ENCODE assay signal across 14 cellular contexts in genomic region chr1:151680391-151680790, GRCh38. TPM values are rescaled to one million over a fixed set of nuclear protein-coding genes. Genes with fewer than 3 reads are reported as not detected.
DNase-seq lines count a peak whose midpoint lies in the region; ATAC-seq and TF ChIP-seq lines count a peak whose summit lies in the region.
"Had no signal": no experiment of that assay in that cellular context is flagged by ENCODE, and none has a peak within 500 bp of the region (broad histone marks: within the 10 kb centered on the region; RNA-seq: fewer than 3 reads in every experiment).

No MANE protein-coding gene starts in this region.

- H3K4me3 ChIP-seq in HCT116 (replicated peaks in 1 of 2; ENCODE audit: low read depth in 1 of 2, low read length in 2 of 2) (peak overlapping the region; percentile 4 to 38; a peak in 3 of 4 replicates), adipocyte (ENCODE audit: low read length) (no peak overlapping the region), fibroblast of villous mesenchyme (ENCODE audit: low read depth, low read length) (no peak overlapping the region), stomach smooth muscle (ENCODE audit: low read length in 2 of 2) (peak overlapping the region in 1 of 2 donors; percentile 30), ovary (no peak overlapping the region)

- H3K4me1 ChIP-seq in HCT116 (ENCODE audit: control insufficient read depth in 1 of 2, insufficient read depth in 2 of 2, low read length in 2 of 2) (peaks cover 23 to 45% of the 10 kb centered on the region in 2 experiments), adipocyte (ENCODE audit: control insufficient read depth, insufficient read depth, low read length) (peaks cover 8% of the 10 kb centered on the region), stomach smooth muscle (ENCODE audit: control insufficient read depth, insufficient read depth, low read length) (peaks cover 8% of the 10 kb centered on the region), ovary (ENCODE audit: insufficient read depth) (no peaks in the 10 kb centered on the region)

- H3K27ac ChIP-seq in HCT116 (ENCODE audit: low read depth, low read length) (peak overlapping the region; percentile 72), stomach smooth muscle (ENCODE audit: low read length) (peak overlapping the region; percentile 25), ovary (no peak overlapping the region)

- TF ChIP-seq POLR2A in HCT116 (IDR thresholded peaks at IDR 0.05; ENCODE audit: borderline replicate concordance, extremely low read depth, insufficient read depth, insufficient read length) (no peak), ovary (IDR thresholded peaks at IDR 0.05) (no peak)

- no peaks in the 10 kb centered on the region for H3K79me2 ChIP-seq in HCT116 (ENCODE audit: insufficient read depth, low read length)

- H3K9me2 ChIP-seq in HCT116 (ENCODE audit: insufficient read depth): no peaks in the 10 kb centered on the region

- DNase-seq in HCT116 (ENCODE audit: low read depth, low spot score) (peak; percentile 8), adipocyte (ENCODE audit: low read depth) (peak; percentile 3), fibroblast of villous mesenchyme (ENCODE audit: low read depth) (peak; percentile 13), ovary (no peak), AML-193 (lab: John Stamatoyannopoulos, UW) (no peak)
- DNase-seq in activated CD4-positive, alpha-beta T cell treated with anti-CD3 and anti-CD28 coated beads, Interleukin-2, amount 10 ng/mL, durations not matched to agents 24 days and 14 days: no peak
- DNase-seq: activated gamma-delta T cell treated with Interleukin-2 at 50 U/mL for 16 hours, islet precursor cell, naive B cell, NCI-H1092, NCI-H524 had no signal

- intact Hi-C loops in HCT116 (cut with micrococcal nuclease): no loop called here
- intact Hi-C loops in activated CD4-positive, alpha-beta T cell treated with anti-CD3 and anti-CD28 coated beads, Interleukin-2, amount 10 ng/mL, durations not matched to agents 24 days and 14 days (cut with micrococcal nuclease): no loop called here
- intact Hi-C loops in ovary (cut with DNase I): no loop called here

- TF ChIP-seq CTCF in HCT116 (IDR thresholded peaks at IDR 0.05 in 2 of 3, conservative IDR thresholded peaks at IDR 0.05 in 1 of 3; ENCODE audit: borderline replicate concordance in 1 of 3, insufficient read depth in 1 of 3, low read depth in 2 of 3, low read length in 2 of 3) (no peak), fibroblast of villous mesenchyme (IDR thresholded peaks at IDR 0.05; ENCODE audit: insufficient read depth, low read depth, low read length) (no peak), ovary (IDR thresholded peaks at IDR 0.05) (no peak)

- H2AFZ ChIP-seq in HCT116 (ENCODE audit: low read depth, low read length, poor library complexity, severe bottlenecking): no peak overlapping the region

- TF ChIP-seq RAD21 in HCT116 (IDR thresholded peaks at IDR 0.05; ENCODE audit: low read depth): no peak

- TF ChIP-seq EP300 in ovary (IDR thresholded peaks at IDR 0.05): no peak

- H3K36me3 Mint-ChIP-seq in activated CD4-positive, alpha-beta T cell treated with anti-CD3 and anti-CD28 coated beads, Interleukin-2, amount 10 ng/mL, durations not matched to agents 24 days and 14 days (ENCODE audit: low read depth): peaks cover 11% of the 10 kb centered on the region

- H3K4me1 Mint-ChIP-seq in activated CD4-positive, alpha-beta T cell treated with anti-CD3 and anti-CD28 coated beads, Interleukin-2, amount 10 ng/mL, durations not matched to agents 24 days and 14 days: no peaks in the 10 kb centered on the region

- ATAC-seq in HCT116: peak; percentile 69
- ATAC-seq: Right ventricle myocardium inferior had no signal

- H3K36me3 ChIP-seq in HCT116 (ENCODE audit: control insufficient read depth in 1 of 2, insufficient read depth in 2 of 2, low read length in 2 of 2): no peaks in the 10 kb centered on the region
- peaks cover 26% of the 10 kb centered on the region for H3K36me3 ChIP-seq in adipocyte (ENCODE audit: control insufficient read depth, insufficient read depth, low read length, severe bottlenecking)
- peaks cover 7 to 10% of the 10 kb centered on the region in 2 donors for H3K36me3 ChIP-seq in stomach smooth muscle (ENCODE audit: control insufficient read depth in 2 of 2, insufficient read depth in 2 of 2, low read length in 2 of 2)
- no peaks in the 10 kb centered on the region for H3K36me3 ChIP-seq in ovary

- 76 to 89% (median 89%) methylated on average over 4 of the region's 4 CpGs for WGBS in ovary, 3 donors

- H3K27ac Mint-ChIP-seq in activated CD4-positive, alpha-beta T cell treated with anti-CD3 and anti-CD28 coated beads, Interleukin-2, amount 10 ng/mL, durations not matched to agents 24 days and 14 days: no peak overlapping the region

- no peaks in the 10 kb centered on the region for H3K9me3 ChIP-seq in HCT116 (ENCODE audit: control insufficient read depth in 1 of 2, insufficient read depth in 1 of 2, low read depth in 1 of 2, low read length in 2 of 2)
- H3K9me3 ChIP-seq in adipocyte (ENCODE audit: control insufficient read depth, low read length): no peaks in the 10 kb centered on the region
- H3K9me3 ChIP-seq in stomach smooth muscle (ENCODE audit: control insufficient read depth in 2 of 2, low read length in 2 of 2): no peaks in the 10 kb centered on the region
- H3K9me3 ChIP-seq in ovary: no peaks in the 10 kb centered on the region

- no peak overlapping the region for H3K4me3 Mint-ChIP-seq in activated CD4-positive, alpha-beta T cell treated with anti-CD3 and anti-CD28 coated beads, Interleukin-2, amount 10 ng/mL, durations not matched to agents 24 days and 14 days
- H3K4me3 Mint-ChIP-seq: naive B cell had no signal

- H3K9ac ChIP-seq in HCT116 (ENCODE audit: low read length): peak overlapping the region; percentile 39
- no peak overlapping the region for H3K9ac ChIP-seq in adipocyte (ENCODE audit: low read length)
- H3K9ac ChIP-seq in stomach smooth muscle (ENCODE audit: low read length in 2 of 2): no peak overlapping the region

- CTCF ChIA-PET in HCT116 (lab: Charles Lee): interaction anchor here (1.5 kb wide), 1 partner anchor 86 kb away, joined by 4 read pairs; no protein-coding TSS in a partner anchor

- RAD21 ChIA-PET in HCT116 (lab: Charles Lee; ENCODE audit: low non-redundant PET in 1 of 2, low total read pairs in 2 of 2, uncharacterized antibody in 2 of 2, unreplicated experiment in 2 of 2): no interaction called here

- BruUV-seq in HCT116 (replicated peaks; lab: Mats Ljungman, UMichigan): TSS peak; percentile 91

- peak overlapping the region; percentile 72 for H3K4me2 ChIP-seq in HCT116 (ENCODE audit: low read length)

- no peaks in the 10 kb centered on the region for H3K27me3 Mint-ChIP-seq in activated CD4-positive, alpha-beta T cell treated with anti-CD3 and anti-CD28 coated beads, Interleukin-2, amount 10 ng/mL, durations not matched to agents 24 days and 14 days
- H3K27me3 Mint-ChIP-seq: naive B cell had no signal

- no peaks in the 10 kb centered on the region for H3K9me3 Mint-ChIP-seq in activated CD4-positive, alpha-beta T cell treated with anti-CD3 and anti-CD28 coated beads, Interleukin-2, amount 10 ng/mL, durations not matched to agents 24 days and 14 days
- H3K9me3 Mint-ChIP-seq: naive B cell had no signal

- H3K27me3 ChIP-seq in HCT116 (ENCODE audit: insufficient read depth, low read length) (no peaks in the 10 kb centered on the region), adipocyte (replicated peaks; ENCODE audit: control insufficient read depth, insufficient read depth, low read length) (no peaks in the 10 kb centered on the region), stomach smooth muscle (ENCODE audit: control insufficient read depth in 1 of 2, insufficient read depth in 2 of 2, low read length in 2 of 2) (no peaks in the 10 kb centered on the region), ovary (no peaks in the 10 kb centered on the region)

- POLR2A ChIA-PET in HCT116 (lab: Charles Lee): interaction anchor here (0.9 to 1.4 kb wide), 4 partner anchors 68 to 357 kb away, joined by 3 to 4 read pairs (median 4); partner anchors contain the start of genes S100A11, SNX27 and TUFT1

- no peaks in the 10 kb centered on the region for H4K20me1 ChIP-seq in HCT116 (ENCODE audit: insufficient read depth)

TF ChIP-seq in HCT116, 20 proteins besides CTCF, POLR2A, EP300 and RAD21 (continues in another document):
- TF ChIP-seq CBX3 (IDR thresholded peaks at IDR 0.05; ENCODE audit: low read depth) (no peak), ZBTB33 (IDR thresholded peaks at IDR 0.05; ENCODE audit: extremely low read depth, insufficient replicate concordance, low read length) (no peak), JUND (IDR thresholded peaks at IDR 0.05) (no peak), ZFX (IDR thresholded peaks at IDR 0.05) (no peak), TCF7L2 (IDR thresholded peaks at IDR 0.05; ENCODE audit: borderline replicate concordance, extremely low read depth, insufficient read depth, insufficient read length) (no peak), FOSL1 (IDR thresholded peaks at IDR 0.05; ENCODE audit: low read depth) (no peak), SRF (IDR thresholded peaks at IDR 0.05; ENCODE audit: low read depth) (no peak), EZH2 (IDR thresholded peaks at IDR 0.05) (no peak)

RNA-seq across cellular contexts. Expression of gene CELF3, which starts 36.2 kb away (rescaled TPM):
- not detected for total RNA-seq in HCT116 (2021; ENCODE audit: unreplicated experiment)
- polyA plus RNA-seq in HCT116 (2012): 0.02 and 0.04 TPM in 2 replicates
- total RNA-seq in fibroblast of villous mesenchyme: not detected in 2 replicates
- not detected in 2 replicates for total RNA-seq in activated CD4-positive, alpha-beta T cell treated with anti-CD3 and anti-CD28 coated beads, Interleukin-2, amount 10 ng/mL, durations not matched to agents 24 days and 14 days
- under 1 TPM in 1 of 7 donors, not detected in 6; 0.57 TPM for total RNA-seq in ovary
- polyA plus RNA-seq in ovary: not detected
- total RNA-seq: Right ventricle myocardium inferior had no signal

RNA-seq across cellular contexts. Expression of gene RIIAD1, which starts 40.9 kb away (rescaled TPM):
- total RNA-seq in HCT116 (2021; ENCODE audit: unreplicated experiment) (0.12 TPM), fibroblast of villous mesenchyme (0.64 TPM in 1 of 2 replicates, not detected in the other), ovary (10 to 100 TPM in 1 of 7 donors, under 1 TPM in 3, not detected in 3; 0.51 to 34.9 (median 0.61) TPM)
- not detected in 2 replicates for polyA plus RNA-seq in HCT116 (2012)
- total RNA-seq in activated CD4-positive, alpha-beta T cell treated with anti-CD3 and anti-CD28 coated beads, Interleukin-2, amount 10 ng/mL, durations not matched to agents 24 days and 14 days: not detected in 2 replicates
- not detected for polyA plus RNA-seq in ovary
- total RNA-seq: HT-29 had no signal

Comparison
In these comparisons a context has a peak if more than half of its experiments do, and no peak if none do; other contexts are left out.
1. DNase-seq: peak in HCT116 (single experiment), adipocyte (single experiment) and fibroblast of villous mesenchyme (single experiment); none in activated CD4-positive, alpha-beta T cell treated with anti-CD3 and anti-CD28 coated beads, Interleukin-2, amount 10 ng/mL, durations not matched to agents 24 days and 14 days (single experiment), ovary (0 of 5) and AML-193 (0 of 2).
2. H3K27ac ChIP-seq: peak in HCT116 (single experiment) and stomach smooth muscle (single experiment); none in ovary (0 of 2).
3. H3K4me3 ChIP-seq: peak in HCT116 (2 of 2); none in adipocyte (single experiment), fibroblast of villous mesenchyme (single experiment) and ovary (single experiment).